In genomic region chr12:83954071-83954789, GRCh38 we compare ENCODE assay signal across 12 cellular contexts.
"Had no signal": no experiment of that assay in that cellular context is flagged by ENCODE, and none has a peak within 500 bp of the region (broad histone marks: within the 10 kb centered on the region; RNA-seq: fewer than 3 reads in every experiment).

No MANE protein-coding gene starts in this region.

- H3K4me3 ChIP-seq: sigmoid colon, stomach had no signal

- H3K4me1 ChIP-seq: stomach had no signal

- H3K36me3 ChIP-seq: brain microvascular endothelial cell, sigmoid colon, stomach had no signal

- DNase-seq: activated naive CD4-positive, alpha-beta T cell; activated naive CD8-positive, alpha-beta T cell treated with anti-CD3 and anti-CD28 coated beads, Interleukin-2, amount 10 ng/mL, durations not matched to agents 7 days and 5 days; activated T-cell treated with anti-CD3 and anti-CD28 coated beads for 4 hours; brain microvascular endothelial cell; cortex of kidney; effector memory CD8-positive, alpha-beta T cell; erythroblast; glutamatergic neuron; sigmoid colon; stimulated activated CD4-positive, alpha-beta T cell treated with anti-CD3 and anti-CD28 coated beads, Interleukin-1b, Interleukin-23, amount 100 ng/mL, for 48 hours; stomach; SW 1271 had no signal

- H3K27me3 ChIP-seq: brain microvascular endothelial cell, sigmoid colon, stomach had no signal

- H3K27ac ChIP-seq: brain microvascular endothelial cell, stomach had no signal

- H3K9me3 ChIP-seq: sigmoid colon had no signal
